In the genomic region with DNA sequence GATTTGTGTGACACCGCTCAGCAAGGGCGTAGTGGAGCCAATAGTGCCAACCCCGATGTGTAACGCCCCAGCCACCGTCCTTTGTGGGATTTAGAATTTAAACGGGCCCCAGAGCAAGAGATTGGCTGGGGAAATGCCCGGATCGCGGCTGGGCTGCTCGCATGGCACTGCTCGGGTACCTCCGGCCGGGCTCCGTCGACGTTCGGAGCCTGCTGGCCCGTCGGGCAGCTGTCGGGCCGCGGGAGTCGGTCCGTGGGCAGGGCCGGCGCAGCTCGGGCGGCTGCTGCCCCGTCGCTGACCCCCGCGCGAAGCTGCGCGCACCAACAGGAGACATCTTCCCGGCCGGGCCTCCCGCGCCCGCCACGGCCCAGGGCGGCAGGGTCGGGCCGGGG, we compare ENCODE assay signal across 8 cellular contexts. TPM values are rescaled to one million over a fixed set of nuclear protein-coding genes. Genes with fewer than 3 reads are reported as not detected.
A peak's percentile ranks its signal among the peaks of the same experiment; 100 is the strongest.
DNase-seq lines count a peak whose midpoint lies in the region; ATAC-seq and TF ChIP-seq lines count a peak whose summit lies in the region.

No MANE protein-coding gene starts in this region.

- peak overlapping the region; percentile 68 for H3K4me3 Mint-ChIP-seq in activated CD4-positive, alpha-beta memory T cell treated with anti-CD3 and anti-CD28 coated beads for 36 hours
- H3K4me3 Mint-ChIP-seq in effector memory CD8-positive, alpha-beta T cell, result peak overlapping the region; percentile 67 to 70

- TF ChIP-seq CTCF in tibial artery (IDR thresholded peaks at IDR 0.05), result no peak

- H3K4me3 ChIP-seq in muscle layer of colon (ENCODE audit: low read depth in 1 of 2, low read length in 2 of 2) (peak overlapping the region; percentile 8 to 47), tibial artery (peak overlapping the region; percentile 90 to 99)

- H3K9ac ChIP-seq in muscle layer of colon (ENCODE audit: low read length), result no peak overlapping the region

- no peaks in the 10 kb centered on the region for H3K27me3 ChIP-seq in muscle layer of colon (ENCODE audit: control insufficient read depth in 1 of 2, insufficient read depth in 2 of 2, low read length in 2 of 2)
- no peaks in the 10 kb centered on the region for H3K27me3 ChIP-seq in tibial artery

- H3K36me3 ChIP-seq in muscle layer of colon (ENCODE audit: insufficient read depth, low read length) (no peaks in the 10 kb centered on the region), tibial artery (no peaks in the 10 kb centered on the region)

- H3K27ac ChIP-seq in muscle layer of colon (ENCODE audit: low read depth, low read length), result peak overlapping the region; percentile 40
- peak overlapping the region; percentile 89 to 95 for H3K27ac ChIP-seq in tibial artery

- no peak overlapping the region for H3K27ac Mint-ChIP-seq in activated CD4-positive, alpha-beta memory T cell treated with anti-CD3 and anti-CD28 coated beads for 36 hours
- H3K27ac Mint-ChIP-seq in effector memory CD8-positive, alpha-beta T cell, result peak overlapping the region; percentile 76 to 77

- H3K4me1 ChIP-seq in muscle layer of colon (ENCODE audit: insufficient read depth, low read length) (peaks cover 22% of the 10 kb centered on the region), tibial artery (peaks cover 0 to 21% (median 12%) of the 10 kb centered on the region in 4 donors)

- H3K9me3 ChIP-seq in muscle layer of colon (ENCODE audit: low read length) (no peaks in the 10 kb centered on the region), tibial artery (no peaks in the 10 kb centered on the region)

- H3K27me3 Mint-ChIP-seq in activated CD4-positive, alpha-beta memory T cell treated with anti-CD3 and anti-CD28 coated beads for 36 hours, result no peaks in the 10 kb centered on the region
- no peaks in the 10 kb centered on the region for H3K27me3 Mint-ChIP-seq in effector memory CD8-positive, alpha-beta T cell

- intact Hi-C loops in activated CD4-positive, alpha-beta memory T cell treated with anti-CD3 and anti-CD28 coated beads for 36 hours (cut with micrococcal nuclease), result loop anchor here (5.0 to 10.0 kb wide), 2 partner anchors 45 to 367 kb away; partner anchors contain the start of gene AIP
- intact Hi-C loops in tibial artery (cut with DNase I; ENCODE audit: low total_unique reads), result no loop called here

- POLR2A ChIA-PET in activated CD4-positive, alpha-beta memory T cell treated with anti-CD3 and anti-CD28 coated beads for 36 hours (lab: Charles Lee), result interaction anchor here (0.7 to 2.2 kb wide), 2 partner anchors 15 to 123 kb away, joined by 3 to 5 read pairs; no protein-coding TSS in a partner anchor

- DNase-seq in activated CD4-positive, CD25-positive, alpha-beta regulatory T cell treated with anti-CD3 and anti-CD28 coated beads, Interleukin-2, amount 50 U/mL, for 72 hours, result peak; percentile 59
- DNase-seq in activated CD4-positive, alpha-beta memory T cell treated with anti-CD3 and anti-CD28 coated beads for 36 hours, result peak; percentile 70
- peak; percentile 30 to 39 (median 35) for DNase-seq in effector memory CD8-positive, alpha-beta T cell
- DNase-seq in tibial artery (peak; percentile 19 to 58), NAMALWA (ENCODE audit: low spot score) (no peak), SIG-M5 treated with dmso at 0.1 percent for 504 hours (lab: John Stamatoyannopoulos, UW; ENCODE audit: unreplicated experiment) (no peak)

- H3K4me1 Mint-ChIP-seq in activated CD4-positive, alpha-beta memory T cell treated with anti-CD3 and anti-CD28 coated beads for 36 hours (ENCODE audit: low read depth), result peaks cover 14% of the 10 kb centered on the region
- H3K4me1 Mint-ChIP-seq in effector memory CD8-positive, alpha-beta T cell (ENCODE audit: low read depth in 2 of 2), result peaks cover 23 to 36% of the 10 kb centered on the region in 2 donors

- CTCF ChIA-PET in activated CD4-positive, alpha-beta memory T cell treated with anti-CD3 and anti-CD28 coated beads for 36 hours (lab: Charles Lee), result interaction anchor here (0.6 to 1.4 kb wide), 3 partner anchors 34 to 77 kb away, joined by 3 to 5 read pairs (median 4); no protein-coding TSS in a partner anchor

- ATAC-seq in activated CD4-positive, CD25-positive, alpha-beta regulatory T cell treated with anti-CD3 and anti-CD28 coated beads, Interleukin-2, amount 50 U/mL, for 24 hours, result no peak
- ATAC-seq in effector memory CD8-positive, alpha-beta T cell (replicated peaks), result peak; percentile 6

- no peaks in the 10 kb centered on the region for H3K9me3 Mint-ChIP-seq in activated CD4-positive, alpha-beta memory T cell treated with anti-CD3 and anti-CD28 coated beads for 36 hours
- H3K9me3 Mint-ChIP-seq in effector memory CD8-positive, alpha-beta T cell, result no peaks in the 10 kb centered on the region

- peaks cover 16% of the 10 kb centered on the region for H3K36me3 Mint-ChIP-seq in activated CD4-positive, alpha-beta memory T cell treated with anti-CD3 and anti-CD28 coated beads for 36 hours
- H3K36me3 Mint-ChIP-seq in effector memory CD8-positive, alpha-beta T cell (ENCODE audit: insufficient read depth), result peaks cover 15% of the 10 kb centered on the region

RNA-seq across cellular contexts. Expression of gene KDM2A, which starts 1.4 kb away (rescaled TPM):
- 10 to 100 TPM; 65.1 to 69.6 TPM for total RNA-seq in activated CD4-positive, alpha-beta memory T cell treated with anti-CD3 and anti-CD28 coated beads for 36 hours

Comparison
In these comparisons a context has a peak if more than half of its experiments do, and no peak if none do; other contexts are left out.
1. DNase-seq: peak in activated CD4-positive, CD25-positive, alpha-beta regulatory T cell treated with anti-CD3 and anti-CD28 coated beads, Interleukin-2, amount 50 U/mL, for 72 hours (single experiment), activated CD4-positive, alpha-beta memory T cell treated with anti-CD3 and anti-CD28 coated beads for 36 hours (single experiment), effector memory CD8-positive, alpha-beta T cell (3 of 3) and tibial artery (2 of 2); none in NAMALWA (single experiment) and SIG-M5 treated with dmso at 0.1 percent for 504 hours (single experiment).